In genomic region chr11:96311120-96311568, GRCh38 we compare ENCODE assay signal across 11 cellular contexts. TPM values are rescaled to one million over a fixed set of nuclear protein-coding genes. Genes with fewer than 3 reads are reported as not detected.
DNase-seq lines count a peak whose midpoint lies in the region; ATAC-seq lines count a peak whose summit lies in the region.
"Had no signal": no experiment of that assay in that cellular context is flagged by ENCODE, and none has a peak within 500 bp of the region (broad histone marks: within the 10 kb centered on the region; RNA-seq: fewer than 3 reads in every experiment).

No MANE protein-coding gene starts in this region.

- no peaks in the 10 kb centered on the region for H3K9me3 Mint-ChIP-seq in activated T-helper 2 cell treated with anti-CD3 and anti-CD28 coated beads, Interferon-gamma antibody, Interleukin-2, Interleukin-4, amounts not matched to agents 10 μg/mL and 5 μg/mL and 100 μg/mL, durations not matched to agents 14 hours and 24 hours and 36 hours
- H3K9me3 Mint-ChIP-seq: T-helper 1 cell treated with Interleukin-12 subunit alpha and Interleukin-12 subunit beta and Interleukin-4 antibody, amounts not matched to agents 30 μg/mL and 1 μg/mL, for 36 hours had no signal

- no peaks in the 10 kb centered on the region for H3K27me3 ChIP-seq in right cardiac atrium (ENCODE audit: control insufficient read depth, insufficient read depth)

- DNase-seq in DMS79 (lab: John Stamatoyannopoulos, UW) = peak; percentile 59
- peak; percentile 4 for DNase-seq in NCI-H774 (lab: John Stamatoyannopoulos, UW)
- DNase-seq in epithelial cell of prostate (ENCODE audit: low read depth, low spot score) = no peak
- DNase-seq in pulmonary artery endothelial cell (ENCODE audit: low read depth, low spot score) = peak; percentile 66
- no peak for DNase-seq in C1 segment of cervical spinal cord (lab: John Stamatoyannopoulos, UW)
- no peak for DNase-seq in activated T-helper 2 cell treated with anti-CD3 and anti-CD28 coated beads, Interferon-gamma antibody, Interleukin-2, Interleukin-4, amounts not matched to agents 10 μg/mL and 5 μg/mL and 100 μg/mL, durations not matched to agents 14 hours and 24 hours and 36 hours (ENCODE audit: low spot score)
- DNase-seq in right cardiac atrium = no peak
- DNase-seq: NCI-H2081; stimulated activated CD4-positive, alpha-beta T cell treated with anti-CD3 and anti-CD28 coated beads, Interleukin-2, amount 100 ng/mL, for 24 hours had no signal

- H3K27me3 Mint-ChIP-seq in activated T-helper 2 cell treated with anti-CD3 and anti-CD28 coated beads, Interferon-gamma antibody, Interleukin-2, Interleukin-4, amounts not matched to agents 10 μg/mL and 5 μg/mL and 100 μg/mL, durations not matched to agents 14 hours and 24 hours and 36 hours (ENCODE audit: low read depth) = no peaks in the 10 kb centered on the region

- H3K27ac ChIP-seq in epithelial cell of prostate (peak overlapping the region; percentile 93), right cardiac atrium (ENCODE audit: low read length) (no peak overlapping the region)

- H3K27ac Mint-ChIP-seq in activated T-helper 2 cell treated with anti-CD3 and anti-CD28 coated beads, Interferon-gamma antibody, Interleukin-2, Interleukin-4, amounts not matched to agents 10 μg/mL and 5 μg/mL and 100 μg/mL, durations not matched to agents 14 hours and 24 hours and 36 hours = no peak overlapping the region
- H3K27ac Mint-ChIP-seq: T-helper 1 cell treated with Interleukin-12 subunit alpha and Interleukin-12 subunit beta and Interleukin-4 antibody, amounts not matched to agents 30 μg/mL and 1 μg/mL, for 36 hours had no signal

- 34% methylated on average over 2 of the region's 2 CpGs for WGBS in right cardiac atrium

- no peaks in the 10 kb centered on the region for H3K9me3 ChIP-seq in right cardiac atrium (ENCODE audit: control insufficient read depth, low read length)

- intact Hi-C loops in activated T-helper 2 cell treated with anti-CD3 and anti-CD28 coated beads, Interferon-gamma antibody, Interleukin-2, Interleukin-4, amounts not matched to agents 10 μg/mL and 5 μg/mL and 100 μg/mL, durations not matched to agents 14 hours and 24 hours and 36 hours (cut with micrococcal nuclease) = no loop called here
- intact Hi-C loops in right cardiac atrium (cut with DNase I) = no loop called here

- H3K4me3 ChIP-seq in right cardiac atrium (ENCODE audit: low read length) = no peak overlapping the region

- no peak for ATAC-seq in GM19467 (IDR thresholded peaks at IDR 0.05; ENCODE audit: unreplicated experiment)
- no peak for ATAC-seq in right cardiac atrium

- peaks cover 37% of the 10 kb centered on the region for H3K36me3 Mint-ChIP-seq in activated T-helper 2 cell treated with anti-CD3 and anti-CD28 coated beads, Interferon-gamma antibody, Interleukin-2, Interleukin-4, amounts not matched to agents 10 μg/mL and 5 μg/mL and 100 μg/mL, durations not matched to agents 14 hours and 24 hours and 36 hours (ENCODE audit: low read depth)

- H3K4me3 Mint-ChIP-seq in activated T-helper 2 cell treated with anti-CD3 and anti-CD28 coated beads, Interferon-gamma antibody, Interleukin-2, Interleukin-4, amounts not matched to agents 10 μg/mL and 5 μg/mL and 100 μg/mL, durations not matched to agents 14 hours and 24 hours and 36 hours (ENCODE audit: low read depth) = no peak overlapping the region
- H3K4me3 Mint-ChIP-seq: T-helper 1 cell treated with Interleukin-12 subunit alpha and Interleukin-12 subunit beta and Interleukin-4 antibody, amounts not matched to agents 30 μg/mL and 1 μg/mL, for 36 hours had no signal

- H3K4me1 ChIP-seq in right cardiac atrium (ENCODE audit: control insufficient read depth, insufficient read depth, low read length) = peaks cover 15% of the 10 kb centered on the region

- H3K4me1 Mint-ChIP-seq in activated T-helper 2 cell treated with anti-CD3 and anti-CD28 coated beads, Interferon-gamma antibody, Interleukin-2, Interleukin-4, amounts not matched to agents 10 μg/mL and 5 μg/mL and 100 μg/mL, durations not matched to agents 14 hours and 24 hours and 36 hours (ENCODE audit: low read depth) = peaks cover 60% of the 10 kb centered on the region

RNA-seq across cellular contexts. Expression of gene MAML2, which starts 31.9 kb away (rescaled TPM):
- 3.5 and 4.7 TPM in 2 replicates for total RNA-seq in pulmonary artery endothelial cell
- total RNA-seq in activated T-helper 2 cell treated with anti-CD3 and anti-CD28 coated beads, Interferon-gamma antibody, Interleukin-2, Interleukin-4, amounts not matched to agents 10 μg/mL and 5 μg/mL and 100 μg/mL, durations not matched to agents 14 hours and 24 hours and 36 hours = 10.5 and 11.8 TPM in 2 replicates
- 1 to 10 TPM; 7.0 to 9.9 (median 7.9) TPM for total RNA-seq in right cardiac atrium
- 2.7 TPM for polyA plus RNA-seq in right cardiac atrium

Comparison
In these comparisons a context has a peak if more than half of its experiments do, and no peak if none do; other contexts are left out.
1. DNase-seq: peak in DMS79 (single experiment), NCI-H774 (single experiment) and pulmonary artery endothelial cell (single experiment); none in epithelial cell of prostate (single experiment), C1 segment of cervical spinal cord (0 of 14), activated T-helper 2 cell treated with anti-CD3 and anti-CD28 coated beads, Interferon-gamma antibody, Interleukin-2, Interleukin-4, amounts not matched to agents 10 μg/mL and 5 μg/mL and 100 μg/mL, durations not matched to agents 14 hours and 24 hours and 36 hours (single experiment) and right cardiac atrium (0 of 3).